ENCODE assay signal across 21 cellular contexts in genomic region chr1:46621930-46622329, GRCh38. TPM values are rescaled to one million over a fixed set of nuclear protein-coding genes. Genes with fewer than 3 reads are reported as not detected.
A peak's percentile ranks its signal among the peaks of the same experiment; 100 is the strongest.
DNase-seq lines count a peak whose midpoint lies in the region; ATAC-seq, FAIRE-seq and TF ChIP-seq lines count a peak whose summit lies in the region.
"Had no signal": no experiment of that assay in that cellular context is flagged by ENCODE, and none has a peak within 500 bp of the region (broad histone marks: within the 10 kb centered on the region; RNA-seq: fewer than 3 reads in every experiment).

No MANE protein-coding gene starts in this region.

- H4K20me1 ChIP-seq in keratinocyte (ENCODE audit: control insufficient read depth, extremely low read depth, insufficient read depth, low read length), result no peaks in the 10 kb centered on the region

- DNase-seq in ELR (ENCODE audit: low read depth) (peak; percentile 54), T1000 (lab: John Stamatoyannopoulos, UW) (peak; percentile 32), keratinocyte (ENCODE audit: low read depth, low spot score) (no peak), KBM-7 (no peak), NCI-H2196 (lab: John Stamatoyannopoulos, UW; ENCODE audit: unreplicated experiment) (no peak), NAMALWA (ENCODE audit: low spot score) (no peak), DMS79 (lab: John Stamatoyannopoulos, UW) (no peak)
- no peak for DNase-seq in stimulated activated naive B cell treated with anti-CD40 and anti-IgM and Interleukin-4, amounts not matched to agents 10 μg/mL and 1 μg/mL and 100 μg/mL, for 72 hours
- DNase-seq: activated CD4-positive, alpha-beta T cell treated with anti-CD3 and anti-CD28 coated beads, Interleukin-2, amount 50 U/mL, for 48 hours; activated CD4-positive, CD25-positive, alpha-beta regulatory T cell; activated effector memory CD4-positive, alpha-beta T cell treated with Interleukin-2 at 50 U/mL for 16 hours; CD4-positive, alpha-beta memory T cell; effector memory CD4-positive, alpha-beta T cell; NCI-H524 treated with DMSO at 0.1 percent for 48 hours had no signal

- dilution Hi-C loops in keratinocyte (cut with MboI; ENCODE audit: extremely low pct_ligation_motif_present, low sequenced_read_pairs), result no loop called here

- no peak overlapping the region for H3K4me3 ChIP-seq in keratinocyte (ENCODE audit: control insufficient read depth in 2 of 3, extremely low read depth in 1 of 3, insufficient read depth in 2 of 3, low read depth in 1 of 3, low read length in 3 of 3)
- H3K4me3 ChIP-seq: lung had no signal

- peaks cover 7% of the 10 kb centered on the region for H3K4me1 ChIP-seq in keratinocyte (ENCODE audit: control insufficient read depth, extremely low read depth, insufficient read depth, low read length)
- H3K4me1 ChIP-seq: parathyroid adenoma had no signal

- no peak for FAIRE-seq in keratinocyte (lab: Jason Lieb, UNC)
- FAIRE-seq: GM12892, urothelium cell line had no signal

- no peaks in the 10 kb centered on the region for H3K9me3 ChIP-seq in keratinocyte (ENCODE audit: control insufficient read depth, low read depth, low read length)

- peaks cover 3 to 5% of the 10 kb centered on the region in 2 donors for H3K36me3 Mint-ChIP-seq in stimulated activated naive B cell treated with anti-CD40 and anti-IgM and Interleukin-4, amounts not matched to agents 10 μg/mL and 1 μg/mL and 100 μg/mL, for 72 hours
- H3K36me3 Mint-ChIP-seq: brain had no signal

- H3K27me3 ChIP-seq in keratinocyte (ENCODE audit: control insufficient read depth, extremely low read depth, insufficient read depth, low read length), result no peaks in the 10 kb centered on the region

- H3K79me2 ChIP-seq in keratinocyte (ENCODE audit: control insufficient read depth, insufficient read depth, low read length), result no peaks in the 10 kb centered on the region
- H3K79me2 ChIP-seq: parathyroid adenoma had no signal

- no peaks in the 10 kb centered on the region for H3K36me3 ChIP-seq in keratinocyte (ENCODE audit: control insufficient read depth in 2 of 2, extremely low read depth in 1 of 2, insufficient read depth in 2 of 2, low read length in 2 of 2)

- no peak overlapping the region for H3K4me3 Mint-ChIP-seq in stimulated activated naive B cell treated with anti-CD40 and anti-IgM and Interleukin-4, amounts not matched to agents 10 μg/mL and 1 μg/mL and 100 μg/mL, for 72 hours
- H3K4me3 Mint-ChIP-seq: brain; CD4-positive, alpha-beta memory T cell had no signal

- peak overlapping the region; percentile 53 for H2AFZ ChIP-seq in keratinocyte (ENCODE audit: control insufficient read depth, low read length)
- H2AFZ ChIP-seq: parathyroid adenoma had no signal

- TF ChIP-seq CTCF in keratinocyte (optimal IDR thresholded peaks at IDR 0.05 in 1 of 3, IDR thresholded peaks at IDR 0.05 in 1 of 3, conservative IDR thresholded peaks at IDR 0.05 in 1 of 3; ENCODE audit: extremely low read depth in 1 of 3, insufficient read depth in 2 of 3, low read length in 3 of 3), result no peak

- in situ Hi-C loops in KBM-7 (cut with MboI; ENCODE audit: low pct_unique_long_range_greater_than_20kb, low sequenced_read_pairs), result no loop called here

- no peaks in the 10 kb centered on the region for H3K27me3 Mint-ChIP-seq in stimulated activated naive B cell treated with anti-CD40 and anti-IgM and Interleukin-4, amounts not matched to agents 10 μg/mL and 1 μg/mL and 100 μg/mL, for 72 hours
- H3K27me3 Mint-ChIP-seq: CD4-positive, alpha-beta memory T cell had no signal

- H3K4me1 Mint-ChIP-seq in stimulated activated naive B cell treated with anti-CD40 and anti-IgM and Interleukin-4, amounts not matched to agents 10 μg/mL and 1 μg/mL and 100 μg/mL, for 72 hours, result peaks cover 55 to 67% of the 10 kb centered on the region in 2 donors

- ATAC-seq in stimulated activated naive B cell treated with anti-CD40 and anti-IgM and Interleukin-4, amounts not matched to agents 10 μg/mL and 1 μg/mL and 100 μg/mL, for 72 hours (replicated peaks), result no peak
- ATAC-seq: right cardiac atrium had no signal

- H3K9me3 Mint-ChIP-seq in stimulated activated naive B cell treated with anti-CD40 and anti-IgM and Interleukin-4, amounts not matched to agents 10 μg/mL and 1 μg/mL and 100 μg/mL, for 72 hours, result no peaks in the 10 kb centered on the region
- H3K9me3 Mint-ChIP-seq: brain; CD4-positive, alpha-beta memory T cell had no signal

- H3K9ac ChIP-seq in keratinocyte (ENCODE audit: control insufficient read depth, extremely low read depth, insufficient read depth, low read length), result no peak overlapping the region
- H3K9ac ChIP-seq: parathyroid adenoma had no signal

- peak overlapping the region; percentile 7 for H3K4me2 ChIP-seq in keratinocyte (ENCODE audit: control insufficient read depth, extremely low read depth, insufficient read depth, low read depth, low read length)

- H3K9me1 ChIP-seq in keratinocyte (ENCODE audit: control insufficient read depth, extremely low read depth, insufficient read depth, low read length), result no peaks in the 10 kb centered on the region

- H3K27ac ChIP-seq in keratinocyte (ENCODE audit: control insufficient read depth, insufficient read depth, low read length), result no peak overlapping the region
- H3K27ac ChIP-seq: HL-60, parathyroid adenoma had no signal

- H3K27ac Mint-ChIP-seq in stimulated activated naive B cell treated with anti-CD40 and anti-IgM and Interleukin-4, amounts not matched to agents 10 μg/mL and 1 μg/mL and 100 μg/mL, for 72 hours, result peak overlapping the region; percentile 32
- H3K27ac Mint-ChIP-seq: brain had no signal

RNA-seq across cellular contexts. Expression of gene MOB3C, which starts 5.3 kb away (rescaled TPM):
- polyA plus RNA-seq in keratinocyte, result 15.8 to 25.6 TPM (median 18.4 TPM) in 3 replicates
- 2.3 TPM for polyA plus RNA-seq in keratinocyte (2011; ENCODE audit: low read depth)
- 14.1 and 16.2 TPM in 2 replicates for polyA plus RNA-seq in keratinocyte (2011; cell fraction: cytosol; rRNA removed)
- 29.3 and 31.6 TPM in 2 replicates for polyA plus RNA-seq in keratinocyte (2011; cell fraction: nucleus; rRNA removed)
- polyA plus RNA-seq in keratinocyte (2012; ENCODE audit: low replicate concordance), result 8.8 and 9.9 TPM in 2 replicates
- 11.1 to 19.1 TPM (median 17.9 TPM) in 3 replicates for polyA minus RNA-seq in keratinocyte
- polyA minus RNA-seq in keratinocyte (2011; cell fraction: cytosol; rRNA and poly(A)+ RNA removed), result 11.9 TPM
- 9.6 and 12.9 TPM in 2 replicates for polyA minus RNA-seq in keratinocyte (2011; cell fraction: nucleus; rRNA and poly(A)+ RNA removed)

RNA-seq across cellular contexts. Expression of gene MKNK1, which starts 17.9 kb away (rescaled TPM):
- 45.1 to 59.9 TPM (median 55.7 TPM) in 3 replicates for polyA plus RNA-seq in keratinocyte
- polyA plus RNA-seq in keratinocyte (2011; ENCODE audit: low read depth), result 28.2 TPM
- 43.1 and 43.5 TPM in 2 replicates for polyA plus RNA-seq in keratinocyte (2011; cell fraction: cytosol; rRNA removed)
- 203 and 210 TPM in 2 replicates for polyA plus RNA-seq in keratinocyte (2011; cell fraction: nucleus; rRNA removed)
- polyA plus RNA-seq in keratinocyte (2012; ENCODE audit: low replicate concordance), result 25.6 and 43.8 TPM in 2 replicates
- polyA minus RNA-seq in keratinocyte, result 42.2 to 74.8 TPM (median 56.8 TPM) in 3 replicates
- 24.7 TPM for polyA minus RNA-seq in keratinocyte (2011; cell fraction: cytosol; rRNA and poly(A)+ RNA removed)
- polyA minus RNA-seq in keratinocyte (2011; cell fraction: nucleus; rRNA and poly(A)+ RNA removed), result 43.5 and 69.2 TPM in 2 replicates

RNA-seq across cellular contexts. Expression of gene ATPAF1, which starts 46.2 kb away (rescaled TPM):
- polyA plus RNA-seq in keratinocyte, result 41.4 to 55.6 TPM (median 53.6 TPM) in 3 replicates
- polyA plus RNA-seq in keratinocyte (2011; ENCODE audit: low read depth), result 58.7 TPM
- polyA plus RNA-seq in keratinocyte (2011; cell fraction: cytosol; rRNA removed), result 55.4 and 76.8 TPM in 2 replicates
- 34.8 and 36.7 TPM in 2 replicates for polyA plus RNA-seq in keratinocyte (2011; cell fraction: nucleus; rRNA removed)
- 24.8 and 32.5 TPM in 2 replicates for polyA plus RNA-seq in keratinocyte (2012; ENCODE audit: low replicate concordance)
- 12.2 to 38.8 TPM (median 26.5 TPM) in 3 replicates for polyA minus RNA-seq in keratinocyte
- polyA minus RNA-seq in keratinocyte (2011; cell fraction: cytosol; rRNA and poly(A)+ RNA removed), result 17.8 TPM
- 8.7 and 20.9 TPM in 2 replicates for polyA minus RNA-seq in keratinocyte (2011; cell fraction: nucleus; rRNA and poly(A)+ RNA removed)

RNA-seq across cellular contexts. Expression of gene TEX38, which starts 49.7 kb away (rescaled TPM):
- polyA plus RNA-seq in keratinocyte, result not detected in 3 replicates
- polyA plus RNA-seq in keratinocyte (2011; ENCODE audit: low read depth), result not detected
- polyA plus RNA-seq in keratinocyte (2011; cell fraction: cytosol; rRNA removed), result not detected in 2 replicates
- 0.15 TPM in 1 of 2 replicates, not detected in the other for polyA plus RNA-seq in keratinocyte (2011; cell fraction: nucleus; rRNA removed)
- polyA plus RNA-seq in keratinocyte (2012; ENCODE audit: low replicate concordance), result 0.37 TPM in 1 of 2 replicates, not detected in the other
- polyA minus RNA-seq in keratinocyte, result not detected in 3 replicates
- polyA minus RNA-seq in keratinocyte (2011; cell fraction: cytosol; rRNA and poly(A)+ RNA removed), result not detected
- polyA minus RNA-seq in keratinocyte (2011; cell fraction: nucleus; rRNA and poly(A)+ RNA removed), result not detected in 2 replicates
- polyA plus RNA-seq: lung had no signal

Comparison
In these comparisons a context has a peak if more than half of its experiments do, and no peak if none do; other contexts are left out.
1. DNase-seq: peak in ELR (single experiment) and T1000 (single experiment); none in keratinocyte (single experiment), stimulated activated naive B cell treated with anti-CD40 and anti-IgM and Interleukin-4, amounts not matched to agents 10 μg/mL and 1 μg/mL and 100 μg/mL, for 72 hours (single experiment), KBM-7 (single experiment), NCI-H2196 (single experiment), NAMALWA (single experiment) and DMS79 (single experiment).